In the genomic region with DNA sequence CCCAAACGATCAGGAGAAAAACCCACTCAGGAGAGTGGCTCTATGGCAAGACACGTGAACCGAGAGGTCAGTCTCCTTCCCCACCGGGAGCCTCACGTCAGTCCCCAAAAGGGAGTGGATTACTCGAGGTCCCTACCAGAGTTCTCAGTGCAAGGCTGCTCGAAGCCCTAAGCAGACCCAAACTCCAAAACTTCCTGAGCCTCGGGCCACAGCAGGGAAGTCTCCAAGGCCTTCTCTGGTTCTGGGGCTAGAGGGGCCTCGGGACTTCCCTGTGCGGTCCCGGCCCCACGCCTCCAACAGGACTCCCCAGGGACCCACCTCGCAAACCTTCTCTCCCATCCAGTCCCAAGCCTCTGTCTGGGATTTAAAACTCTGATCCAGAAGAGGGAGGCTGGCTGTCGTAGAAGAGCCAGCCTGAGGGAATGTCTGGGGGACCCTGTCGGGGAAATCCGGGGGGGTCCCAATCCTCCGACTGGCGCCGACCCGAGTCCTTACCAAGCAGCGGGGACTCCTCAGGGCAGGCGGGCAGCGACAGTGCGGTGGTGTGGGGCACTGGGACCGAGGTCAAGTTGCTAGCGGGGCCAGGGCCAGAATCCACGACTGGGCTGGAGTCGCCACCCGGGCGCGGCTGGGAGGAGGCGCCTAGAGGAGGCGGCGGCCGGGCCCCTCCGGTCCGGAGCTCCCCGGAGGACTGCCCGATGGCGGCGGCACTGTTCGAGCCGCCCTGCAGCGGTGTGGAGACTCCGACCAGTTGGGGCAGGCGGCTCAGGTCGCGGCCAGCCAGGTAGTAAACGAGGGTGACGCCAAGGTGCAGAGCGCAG, we compare ENCODE assay signal across 8 cellular contexts. TPM values are rescaled to one million over a fixed set of nuclear protein-coding genes. Genes with fewer than 3 reads are reported as not detected.
DNase-seq lines count a peak whose midpoint lies in the region; ATAC-seq and TF ChIP-seq lines count a peak whose summit lies in the region.

No MANE protein-coding gene starts in this region.

- DNase-seq in NCI-H1105 (lab: John Stamatoyannopoulos, UW) (peak; percentile 44), NCI-H1105 treated with DMSO at 0.1 percent for 48 hours (lab: John Stamatoyannopoulos, UW) (no peak), RWPE2 (ENCODE audit: low spot score) (no peak), coronary artery (ENCODE audit: low spot score) (peak; percentile 87), mesothelial cell of epicardium (ENCODE audit: low spot score in 2 of 2, unreplicated experiment in 2 of 2) (peak in 1 of 2 experiments; percentile 57), vagina (ENCODE audit: extremely low spot score in 2 of 2) (peak; percentile 91 to 92), SHP77 (lab: John Stamatoyannopoulos, UW) (no peak)

- H3K4me1 ChIP-seq in RWPE2 (ENCODE audit: insufficient read depth, poor library complexity, severe bottlenecking) (peaks cover 24% of the 10 kb centered on the region), vagina (peaks cover 55% of the 10 kb centered on the region)

- TF ChIP-seq CTCF in RWPE2 (IDR thresholded peaks at IDR 0.05; ENCODE audit: poor library complexity, severe bottlenecking) (no peak), coronary artery (IDR thresholded peaks at IDR 0.05) (no peak), mesothelial cell of epicardium (IDR thresholded peaks at IDR 0.05; ENCODE audit: unreplicated experiment) (no peak), vagina (IDR thresholded peaks at IDR 0.05) (no peak)

- peak overlapping the region; percentile 99 for H3K27ac ChIP-seq in RWPE2 (ENCODE audit: poor library complexity, severe bottlenecking)
- peak overlapping the region; percentile 99 for H3K27ac ChIP-seq in coronary artery
- peak overlapping the region; percentile 98 for H3K27ac ChIP-seq in vagina

- ATAC-seq in HG02943 (IDR thresholded peaks at IDR 0.05; ENCODE audit: low read depth, unreplicated experiment) (peak; percentile 2), RWPE2 (ENCODE audit: low read depth) (peak; percentile 7)

- H3K27me3 Mint-ChIP-seq in mesothelial cell of epicardium (ENCODE audit: low read depth) = no peaks in the 10 kb centered on the region

- H3K9me3 ChIP-seq in RWPE2 (ENCODE audit: severe bottlenecking) (no peaks in the 10 kb centered on the region), vagina (no peaks in the 10 kb centered on the region)

- TF ChIP-seq POLR2A in vagina (IDR thresholded peaks at IDR 0.05) = no peak

- H3K4me3 Mint-ChIP-seq in mesothelial cell of epicardium = peak overlapping the region; percentile 76

- no peaks in the 10 kb centered on the region for H3K27me3 ChIP-seq in RWPE2 (ENCODE audit: insufficient read depth, poor library complexity, severe bottlenecking)
- H3K27me3 ChIP-seq in vagina = no peaks in the 10 kb centered on the region

- H3K9me3 Mint-ChIP-seq in mesothelial cell of epicardium = no peaks in the 10 kb centered on the region

- peaks cover 62% of the 10 kb centered on the region for H3K4me1 Mint-ChIP-seq in mesothelial cell of epicardium

- peak overlapping the region; percentile 96 for H3K27ac Mint-ChIP-seq in mesothelial cell of epicardium

- no peaks in the 10 kb centered on the region for H3K36me3 Mint-ChIP-seq in mesothelial cell of epicardium

- H3K4me3 ChIP-seq in RWPE2 (ENCODE audit: severe bottlenecking) = peak overlapping the region; percentile 98
- H3K4me3 ChIP-seq in coronary artery = peak overlapping the region; percentile 95
- peak overlapping the region; percentile 79 to 91 for H3K4me3 ChIP-seq in vagina

- intact Hi-C loops in vagina (cut with DNase I) = loop anchor here (2.0 kb wide), 1 partner anchor 138 kb away; no protein-coding TSS in a partner anchor

- H3K36me3 ChIP-seq in RWPE2 (ENCODE audit: low read depth) (no peaks in the 10 kb centered on the region), vagina (no peaks in the 10 kb centered on the region)

RNA-seq across cellular contexts. Expression of gene B4GALT1, which starts 0.7 kb away (rescaled TPM):
- total RNA-seq in mesothelial cell of epicardium = 78.3 to 81.4 TPM (median 78.9 TPM) in 3 replicates
- total RNA-seq in vagina = 85.2 TPM

Comparison
In these comparisons a context has a peak if more than half of its experiments do, and no peak if none do; other contexts are left out.
1. DNase-seq: peak in NCI-H1105 (single experiment), coronary artery (single experiment) and vagina (2 of 2); none in NCI-H1105 treated with DMSO at 0.1 percent for 48 hours (single experiment), RWPE2 (single experiment) and SHP77 (0 of 2).
2. Peak in every context shown above with its lines, with median percentiles within 50 percentile points of each other: H3K27ac ChIP-seq and H3K4me3 ChIP-seq.